In genomic region chr2:27177441-27178351, GRCh38 we compare ENCODE assay signal across 1 cellular context.
A peak's percentile ranks its signal among the peaks of the same experiment; 100 is the strongest.
TF ChIP-seq lines count a peak whose summit lies in the region.

No MANE protein-coding gene starts in this region.

TF ChIP-seq in HepG2, 621 proteins besides CTCF, POLR2A, EP300 and RAD21 (continued from another document and continues in another):
- no peak; the same call in 1 of the 2 replicates for TF ChIP-seq JUN (CRISPR knock-in tag; IDR thresholded peaks at IDR 0.05)
- no peak for TF ChIP-seq ZNF616 (CRISPR knock-in tag; IDR thresholded peaks at IDR 0.05; ENCODE audit: low read depth)
- TF ChIP-seq HES4 (CRISPR knock-in tag; IDR thresholded peaks at IDR 0.05; ENCODE audit: borderline replicate concordance), result peak; percentile 76; the same call in 1 of the 2 replicates
- TF ChIP-seq ESRRA (CRISPR knock-in tag; IDR thresholded peaks at IDR 0.05; ENCODE audit: low read depth), result peak; percentile 47
- TF ChIP-seq THRA (CRISPR knock-in tag; IDR thresholded peaks at IDR 0.05; ENCODE audit: borderline replicate concordance), result peak; percentile 88; the same call in 1 of the 2 replicates
- TF ChIP-seq ZFP90 (CRISPR knock-in tag; IDR thresholded peaks at IDR 0.05; ENCODE audit: borderline replicate concordance), result peak; percentile 67; the same call in 1 of the 2 replicates
- no peak for TF ChIP-seq CREBL2 (CRISPR knock-in tag; IDR thresholded peaks at IDR 0.05; ENCODE audit: borderline replicate concordance)
- peak; percentile 41; the same call in 1 of the 2 replicates for TF ChIP-seq YEATS4 (CRISPR knock-in tag; IDR thresholded peaks at IDR 0.05; ENCODE audit: borderline replicate concordance)
- peak; percentile 94 for TF ChIP-seq TCF7L2 (IDR thresholded peaks at IDR 0.05; ENCODE audit: low read depth, low read length)
- TF ChIP-seq NFYB (CRISPR knock-in tag; IDR thresholded peaks at IDR 0.05), result peak; percentile 47; the same call in 1 of the 2 replicates
- TF ChIP-seq HNRNPH1 (optimal IDR thresholded peaks at IDR 0.05; ENCODE audit: low read depth, low read length), result no peak
- 0 out of 2 replicates have a peak, but pooled peaks have one; percentile 16 for TF ChIP-seq KAT7 (CRISPR knock-in tag; IDR thresholded peaks at IDR 0.05; ENCODE audit: borderline replicate concordance)
- no peak for TF ChIP-seq NR3C1 (CRISPR knock-in tag; IDR thresholded peaks at IDR 0.05)
- peak; percentile 54; the same call in 1 of the 2 replicates for TF ChIP-seq KLF9 (CRISPR knock-in tag; IDR thresholded peaks at IDR 0.05; ENCODE audit: low read depth)
- TF ChIP-seq MLX (CRISPR knock-in tag; IDR thresholded peaks at IDR 0.05), result peak; percentile 92
- TF ChIP-seq SIX1 (CRISPR knock-in tag; IDR thresholded peaks at IDR 0.05; ENCODE audit: borderline replicate concordance), result peak; percentile 80
- no peak for TF ChIP-seq KLF15 (CRISPR knock-in tag; IDR thresholded peaks at IDR 0.05; ENCODE audit: borderline replicate concordance)
- TF ChIP-seq ZSCAN31 (CRISPR knock-in tag; IDR thresholded peaks at IDR 0.05; ENCODE audit: low read depth), result 0 out of 2 replicates have a peak, but pooled peaks have one; percentile 60
- TF ChIP-seq ZFX (CRISPR knock-in tag; IDR thresholded peaks at IDR 0.05; ENCODE audit: low read depth), result no peak
- TF ChIP-seq ZNF543 (CRISPR knock-in tag; IDR thresholded peaks at IDR 0.05), result peak; percentile 38; the same call in 1 of the 2 replicates
- TF ChIP-seq ZNF639 (CRISPR knock-in tag; conservative IDR thresholded peaks at IDR 0.05), result peak; percentile 51; the same call in 1 of the 2 replicates
- no peak for TF ChIP-seq E2F2 (CRISPR knock-in tag; IDR thresholded peaks at IDR 0.05; ENCODE audit: borderline replicate concordance)
- peak; percentile 89; the same call in 1 of the 2 replicates for TF ChIP-seq HOXD1 (CRISPR knock-in tag; IDR thresholded peaks at IDR 0.05)
- TF ChIP-seq NFKB2 (CRISPR knock-in tag; IDR thresholded peaks at IDR 0.05; ENCODE audit: borderline replicate concordance), result no peak
- TF ChIP-seq GPBP1L1 (CRISPR knock-in tag; IDR thresholded peaks at IDR 0.05), result no peak
- TF ChIP-seq SMYD3 (CRISPR knock-in tag; IDR thresholded peaks at IDR 0.05), result 0 out of 2 replicates have a peak, but pooled peaks have one; percentile 92
- TF ChIP-seq SALL1 (CRISPR knock-in tag; IDR thresholded peaks at IDR 0.05), result peak; percentile 98
- TF ChIP-seq KMT2B (CRISPR knock-in tag; IDR thresholded peaks at IDR 0.05), result no peak
- no peak for TF ChIP-seq ZNF180 (CRISPR knock-in tag; IDR thresholded peaks at IDR 0.05; ENCODE audit: borderline replicate concordance, low read depth)
- TF ChIP-seq ZBTB38 (CRISPR knock-in tag; IDR thresholded peaks at IDR 0.05), result peak; percentile 85
- TF ChIP-seq CCAR2 (optimal IDR thresholded peaks at IDR 0.05; ENCODE audit: low read depth, low read length), result no peak
- peak; percentile 73; the same call in 1 of the 2 replicates for TF ChIP-seq ZNF772 (CRISPR knock-in tag; IDR thresholded peaks at IDR 0.05)
- peak; percentile 65; the same call in 1 of the 2 replicates for TF ChIP-seq FOXC1 (CRISPR knock-in tag; IDR thresholded peaks at IDR 0.05; ENCODE audit: borderline replicate concordance)
- TF ChIP-seq ZIK1 (CRISPR knock-in tag; IDR thresholded peaks at IDR 0.05; ENCODE audit: borderline replicate concordance, low read depth), result no peak
- TF ChIP-seq AHR (CRISPR knock-in tag; IDR thresholded peaks at IDR 0.05), result no peak
- peak; percentile 82; the same call in 1 of the 2 replicates for TF ChIP-seq ZNF788 (CRISPR knock-in tag; IDR thresholded peaks at IDR 0.05; ENCODE audit: borderline replicate concordance)
- no peak for TF ChIP-seq SRF (IDR thresholded peaks at IDR 0.05; ENCODE audit: low read depth, low read length)
- TF ChIP-seq IRX3 (CRISPR knock-in tag; IDR thresholded peaks at IDR 0.05; ENCODE audit: borderline replicate concordance, low read depth), result no peak
- peak; percentile 79 for TF ChIP-seq SKIL (CRISPR knock-in tag; IDR thresholded peaks at IDR 0.05; ENCODE audit: borderline replicate concordance)
- TF ChIP-seq ZNF546 (CRISPR knock-in tag; conservative IDR thresholded peaks at IDR 0.05), result peak; percentile 90; the same call in 1 of the 2 replicates
- TF ChIP-seq SNAPC5 (CRISPR knock-in tag; IDR thresholded peaks at IDR 0.05; ENCODE audit: borderline replicate concordance), result no peak
- TF ChIP-seq TOPORS (CRISPR knock-in tag; IDR thresholded peaks at IDR 0.05), result no peak
- TF ChIP-seq ZNF142 (CRISPR knock-in tag; IDR thresholded peaks at IDR 0.05), result no peak
- TF ChIP-seq ZNF547 (CRISPR knock-in tag; IDR thresholded peaks at IDR 0.05), result peak; percentile 50
- TF ChIP-seq TRAFD1 (CRISPR knock-in tag; IDR thresholded peaks at IDR 0.05; ENCODE audit: borderline replicate concordance), result peak; percentile 35; the same call in 1 of the 2 replicates
- TF ChIP-seq SRSF1 (optimal IDR thresholded peaks at IDR 0.05; ENCODE audit: low read depth, low read length), result no peak
- TF ChIP-seq CREB1 (IDR thresholded peaks at IDR 0.05), result peak; percentile 86
- TF ChIP-seq CREB1 (CRISPR knock-in tag; IDR thresholded peaks at IDR 0.05), result peak; percentile 87
- TF ChIP-seq IKZF1 (IDR thresholded peaks at IDR 0.05), result no peak
- TF ChIP-seq DPF2 (CRISPR knock-in tag; IDR thresholded peaks at IDR 0.05; ENCODE audit: borderline replicate concordance, low read depth), result peak; percentile 82
